7 cellular contexts compared by ENCODE assay signal in the genomic region with DNA sequence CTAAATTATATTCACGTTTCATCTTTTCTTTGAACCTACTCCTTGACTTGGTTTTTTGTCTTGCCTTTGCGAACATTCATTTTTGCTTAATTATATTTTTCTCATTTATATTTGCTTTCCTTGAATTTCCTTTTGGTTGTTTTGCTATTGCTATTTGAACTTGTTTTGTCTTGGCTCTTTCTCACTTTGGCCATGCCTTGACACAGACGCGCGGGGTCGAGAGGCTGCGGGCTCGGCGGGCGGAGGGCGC. TPM values are rescaled to one million over a fixed set of nuclear protein-coding genes. Genes with fewer than 3 reads are reported as not detected.
DNase-seq lines count a peak whose midpoint lies in the region; ATAC-seq and TF ChIP-seq lines count a peak whose summit lies in the region.

No MANE protein-coding gene starts in this region.

- no peak overlapping the region for H3K27ac Mint-ChIP-seq in brain

- no peak for TF ChIP-seq EP300 in tibial nerve (IDR thresholded peaks at IDR 0.05)

- WGBS in tibial nerve, 2 donors = 0 to 1% methylated on average over 11 of the region's 11 CpGs

- H3K36me3 ChIP-seq in lower lobe of right lung = no peaks in the 10 kb centered on the region
- no peaks in the 10 kb centered on the region for H3K36me3 ChIP-seq in tibial nerve

- H3K36me3 Mint-ChIP-seq in brain = peaks cover 10% of the 10 kb centered on the region

- DNase-seq in HL-60 (ENCODE audit: low read depth in 1 of 2, low spot score in 1 of 2) (no peak), lower lobe of right lung (no peak), tibial nerve (ENCODE audit: low spot score in 2 of 2) (no peak), NOMO-1 treated with DMSO at 0.1 percent for 48 hours (lab: John Stamatoyannopoulos, UW; ENCODE audit: unreplicated experiment) (no peak), D341Med (ENCODE audit: low spot score) (no peak)
- DNase-seq in activated CD8-positive, alpha-beta memory T cell treated with anti-CD3 and anti-CD28 coated beads, Interleukin-2, amount 50 U/mL, for 48 hours = no peak

- H3K4me1 ChIP-seq in lower lobe of right lung (peaks cover 14% of the 10 kb centered on the region), tibial nerve (peaks cover 0 to 18% (median 5%) of the 10 kb centered on the region in 4 donors)

- no peaks in the 10 kb centered on the region for H3K9me3 Mint-ChIP-seq in brain

- H3K27me3 Mint-ChIP-seq in brain = no peaks in the 10 kb centered on the region

- no peak overlapping the region for H3K27ac ChIP-seq in HL-60 (replicated peaks)
- peak overlapping the region; percentile 74 for H3K27ac ChIP-seq in lower lobe of right lung
- H3K27ac ChIP-seq in tibial nerve = peak overlapping the region; percentile 23 to 86 (median 74)

- H3K4me3 Mint-ChIP-seq in brain = no peak overlapping the region

- ATAC-seq in lower lobe of right lung = no peak

- H3K4me1 Mint-ChIP-seq in brain = peaks cover 11% of the 10 kb centered on the region

- H3K4me3 ChIP-seq in HL-60 (replicated peaks; ENCODE audit: insufficient read depth, low read length) (peak overlapping the region; percentile 46), lower lobe of right lung (peak overlapping the region; percentile 65), tibial nerve (peak overlapping the region; percentile 54 to 81 (median 67))

- TF ChIP-seq POLR2A in tibial nerve (IDR thresholded peaks at IDR 0.05) = no peak

- intact Hi-C loops in lower lobe of right lung (cut with DNase I) = loop anchor here (5.0 to 10.0 kb wide), 2 partner anchors 252 to 379 kb away; a partner anchor contains a TSS

- H3K9me3 ChIP-seq in lower lobe of right lung (no peaks in the 10 kb centered on the region), tibial nerve (no peaks in the 10 kb centered on the region)

- H3K27me3 ChIP-seq in HL-60 (ENCODE audit: insufficient read depth, poor library complexity, severe bottlenecking) = peaks cover 7% of the 10 kb centered on the region
- H3K27me3 ChIP-seq in lower lobe of right lung (ENCODE audit: low read depth) = no peaks in the 10 kb centered on the region
- no peaks in the 10 kb centered on the region for H3K27me3 ChIP-seq in tibial nerve

- TF ChIP-seq CTCF in HL-60 (IDR thresholded peaks at IDR 0.05; ENCODE audit: insufficient read depth, low read length) (no peak), brain (conservative IDR thresholded peaks at IDR 0.05) (peak; percentile 58 to 71), lower lobe of right lung (IDR thresholded peaks at IDR 0.05) (no peak), tibial nerve (IDR thresholded peaks at IDR 0.05) (no peak)

RNA-seq across cellular contexts. Expression of a gene that starts 7.1 kb away (rescaled TPM):
- 43.5 TPM for polyA plus RNA-seq in brain (ENCODE audit: insufficient read depth, low read depth, low replicate concordance)
- 14.6 TPM for total RNA-seq in lower lobe of right lung
- total RNA-seq in tibial nerve = 10 to 100 TPM; 14.4 to 39.6 (median 24.3) TPM

Comparison
In these comparisons a context has a peak if more than half of its experiments do, and no peak if none do; other contexts are left out.
1. CTCF ChIP-seq: peak in brain (2 of 2); none in HL-60 (single experiment), lower lobe of right lung (single experiment) and tibial nerve (0 of 5).
2. Peak in every context shown above with its lines, with median percentiles within 50 percentile points of each other: H3K4me3 ChIP-seq.